Comparison of ENCODE assay signal across 8 cellular contexts in the genomic region with DNA sequence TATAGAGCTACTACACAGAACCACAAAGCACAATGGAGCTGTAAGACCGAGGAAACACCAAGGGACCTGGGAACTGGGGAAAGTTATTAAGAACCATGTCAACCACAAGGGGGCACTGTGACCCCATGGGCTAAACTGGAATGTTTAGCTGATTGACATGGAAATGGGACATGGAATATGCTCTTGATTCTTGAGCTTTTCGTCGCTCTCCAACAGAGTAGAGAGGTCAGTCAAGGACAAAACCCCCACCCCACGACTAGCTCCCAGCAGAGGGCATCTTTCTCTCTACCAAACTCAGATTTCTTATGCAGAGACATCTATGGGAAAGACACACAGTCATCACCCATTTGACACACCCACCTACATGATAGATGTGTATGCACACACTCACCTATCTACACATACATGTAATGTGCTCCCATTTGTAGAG. TPM values are rescaled to one million over a fixed set of nuclear protein-coding genes. Genes with fewer than 3 reads are reported as not detected.
DNase-seq lines count a peak whose midpoint lies in the region; ATAC-seq and TF ChIP-seq lines count a peak whose summit lies in the region.

No MANE protein-coding gene starts in this region.

- H3K27me3 Mint-ChIP-seq in activated CD4-positive, alpha-beta T cell treated with anti-CD3 and anti-CD28 coated beads for 36 hours: peaks cover 15% of the 10 kb centered on the region
- peaks cover 16% of the 10 kb centered on the region for H3K27me3 Mint-ChIP-seq in chondrocyte (ENCODE audit: low read depth)

- H3K36me3 Mint-ChIP-seq in activated CD4-positive, alpha-beta T cell treated with anti-CD3 and anti-CD28 coated beads for 36 hours (ENCODE audit: low read depth): no peaks in the 10 kb centered on the region
- no peaks in the 10 kb centered on the region for H3K36me3 Mint-ChIP-seq in chondrocyte (ENCODE audit: low read depth)

- ATAC-seq in HG03095 (IDR thresholded peaks at IDR 0.05; ENCODE audit: unreplicated experiment) (peak; percentile 66), HG02981 (IDR thresholded peaks at IDR 0.05; ENCODE audit: unreplicated experiment) (no peak)
- peak; percentile 87 for ATAC-seq in activated CD4-positive, alpha-beta T cell treated with anti-CD3 and anti-CD28 coated beads for 36 hours

- intact Hi-C loops in activated CD4-positive, alpha-beta T cell treated with anti-CD3 and anti-CD28 coated beads for 36 hours (cut with DNase I, micrococcal nuclease): loop anchor here (1.0 to 10.0 kb wide), 5 partner anchors 22 to 540 kb away; no protein-coding TSS in a partner anchor

- H3K27ac Mint-ChIP-seq in activated CD4-positive, alpha-beta T cell treated with anti-CD3 and anti-CD28 coated beads for 36 hours: no peak overlapping the region
- no peak overlapping the region for H3K27ac Mint-ChIP-seq in chondrocyte (ENCODE audit: unreplicated experiment)

- DNase-seq in COLO668 (lab: John Stamatoyannopoulos, UW; ENCODE audit: unreplicated experiment): peak; percentile 81
- DNase-seq in NCI-H524 treated with DMSO at 0.1 percent for 48 hours (lab: John Stamatoyannopoulos, UW): peak; percentile 65
- peak; percentile 87 for DNase-seq in activated CD4-positive, alpha-beta T cell treated with anti-CD3 and anti-CD28 coated beads for 36 hours
- DNase-seq in chondrocyte (ENCODE audit: low spot score): no peak
- DNase-seq in left kidney (ENCODE audit: low read depth, low spot score): peak; percentile 96
- peak; percentile 77 to 86 for DNase-seq in stimulated activated CD4-positive, alpha-beta T cell treated with anti-CD3 and anti-CD28 coated beads, Interleukin-2, amount 100 ng/mL, for 48 hours

- peak; percentile 94 for TF ChIP-seq CTCF in chondrocyte (IDR thresholded peaks at IDR 0.05)

- no peaks in the 10 kb centered on the region for H3K9me3 Mint-ChIP-seq in activated CD4-positive, alpha-beta T cell treated with anti-CD3 and anti-CD28 coated beads for 36 hours (ENCODE audit: low read depth)
- H3K9me3 Mint-ChIP-seq in chondrocyte (ENCODE audit: low read depth): no peaks in the 10 kb centered on the region

- CTCF ChIA-PET in activated CD4-positive, alpha-beta T cell treated with anti-CD3 and anti-CD28 coated beads for 36 hours (lab: Charles Lee): interaction anchor here (0.6 to 13.8 kb wide), 50 partner anchors 9 to 467 kb away, joined by 3 to 183 read pairs (median 6); a partner anchor contains a TSS

- POLR2A ChIA-PET in activated CD4-positive, alpha-beta T cell treated with anti-CD3 and anti-CD28 coated beads for 36 hours (lab: Charles Lee): interaction anchor here (0.6 to 2.6 kb wide), 4 partner anchors 25 to 1789 kb away, joined by 3 to 14 read pairs (median 5); no protein-coding TSS in a partner anchor

- no peak overlapping the region for H3K4me3 Mint-ChIP-seq in activated CD4-positive, alpha-beta T cell treated with anti-CD3 and anti-CD28 coated beads for 36 hours
- H3K4me3 Mint-ChIP-seq in chondrocyte (ENCODE audit: unreplicated experiment): no peak overlapping the region

- no peaks in the 10 kb centered on the region for H3K4me1 Mint-ChIP-seq in activated CD4-positive, alpha-beta T cell treated with anti-CD3 and anti-CD28 coated beads for 36 hours
- no peaks in the 10 kb centered on the region for H3K4me1 Mint-ChIP-seq in chondrocyte (ENCODE audit: low read depth)

RNA-seq across cellular contexts. Expression of a gene that starts 10.1 kb away (rescaled TPM):
- total RNA-seq in activated CD4-positive, alpha-beta T cell treated with anti-CD3 and anti-CD28 coated beads for 36 hours: 1 to 10 TPM; 5.5 to 7.0 TPM
- total RNA-seq in chondrocyte: 5.7 to 6.9 TPM (median 6.3 TPM) in 3 replicates

RNA-seq across cellular contexts. Expression of a gene that starts 15.2 kb away (rescaled TPM):
- not detected for total RNA-seq in activated CD4-positive, alpha-beta T cell treated with anti-CD3 and anti-CD28 coated beads for 36 hours
- not detected in 3 replicates for total RNA-seq in chondrocyte

RNA-seq across cellular contexts. Expression of a gene that starts 15.7 kb away (rescaled TPM):
- under 1 TPM; 0.21 to 0.30 TPM for total RNA-seq in activated CD4-positive, alpha-beta T cell treated with anti-CD3 and anti-CD28 coated beads for 36 hours
- not detected in 3 replicates for total RNA-seq in chondrocyte

RNA-seq across cellular contexts. Expression of a gene that starts 19.8 kb away (rescaled TPM):
- total RNA-seq in activated CD4-positive, alpha-beta T cell treated with anti-CD3 and anti-CD28 coated beads for 36 hours: not detected
- not detected in 3 replicates for total RNA-seq in chondrocyte

RNA-seq across cellular contexts. Expression of a gene that starts 25.0 kb away (rescaled TPM):
- 10 to 100 TPM; 89.3 to 90.0 TPM for total RNA-seq in activated CD4-positive, alpha-beta T cell treated with anti-CD3 and anti-CD28 coated beads for 36 hours
- 34.4 to 50.1 TPM (median 41.1 TPM) in 3 replicates for total RNA-seq in chondrocyte
